Comparison of ENCODE assay signal across 1 cellular context in the genomic region with DNA sequence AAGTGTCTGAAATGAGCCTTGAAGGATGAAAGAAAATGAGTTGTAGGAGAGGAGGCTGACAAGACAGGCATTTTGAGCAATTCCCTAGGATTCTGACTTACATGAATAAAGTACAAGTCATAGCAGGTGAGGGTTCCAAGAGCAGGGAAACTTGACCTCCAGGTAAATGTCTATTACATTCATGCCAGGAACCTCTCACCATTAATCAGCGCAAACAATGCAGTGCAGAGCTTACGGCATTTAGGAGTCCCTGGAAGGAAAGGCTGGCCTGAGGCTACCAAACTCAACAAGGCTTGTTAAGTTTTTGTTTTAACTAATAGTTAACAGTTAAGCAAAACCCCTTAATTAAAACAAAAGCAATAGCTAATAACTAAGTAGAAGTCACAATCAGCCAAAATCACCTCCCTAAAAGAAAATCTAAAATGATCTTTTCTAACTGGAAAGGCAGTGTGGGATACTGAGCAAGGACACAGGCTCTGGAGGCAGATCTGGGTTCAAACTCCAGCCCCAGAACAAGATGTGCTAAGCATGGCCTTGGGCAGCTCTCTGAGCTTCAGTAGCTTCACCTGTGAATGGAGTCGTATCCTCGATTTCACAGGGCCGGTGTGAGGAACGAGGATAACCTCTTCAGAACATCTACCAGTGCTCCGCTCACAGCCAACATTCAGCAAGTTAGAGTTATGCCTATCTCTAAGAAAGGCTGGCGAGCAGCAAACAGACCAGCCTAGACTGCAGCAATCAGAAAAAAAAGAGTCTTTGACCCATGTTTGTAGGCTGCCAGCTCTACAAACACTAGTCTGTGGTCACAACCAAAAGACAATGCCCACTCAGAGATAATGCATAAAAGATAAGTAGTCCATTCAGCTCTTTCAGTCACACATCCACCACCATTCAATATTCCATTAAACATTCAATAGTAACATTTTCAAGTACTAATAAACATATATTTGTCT.
TF ChIP-seq lines count a peak whose summit lies in the region.

No MANE protein-coding gene starts in this region.

TF ChIP-seq in GM23338, 12 proteins besides CTCF, POLR2A, EP300 and RAD21 (continued from another document):
- TF ChIP-seq ZNF462 (CRISPR knock-in tag; IDR thresholded peaks at IDR 0.05) (no peak), ZNF114 (CRISPR knock-in tag; IDR thresholded peaks at IDR 0.05) (no peak), EZH2phosphoT487 (IDR thresholded peaks at IDR 0.05; ENCODE audit: unreplicated experiment) (no peak), ETS1 (IDR thresholded peaks at IDR 0.05) (no peak), EZH2 (IDR thresholded peaks at IDR 0.05; ENCODE audit: low read depth, unreplicated experiment) (no peak)
